In the genomic region with DNA sequence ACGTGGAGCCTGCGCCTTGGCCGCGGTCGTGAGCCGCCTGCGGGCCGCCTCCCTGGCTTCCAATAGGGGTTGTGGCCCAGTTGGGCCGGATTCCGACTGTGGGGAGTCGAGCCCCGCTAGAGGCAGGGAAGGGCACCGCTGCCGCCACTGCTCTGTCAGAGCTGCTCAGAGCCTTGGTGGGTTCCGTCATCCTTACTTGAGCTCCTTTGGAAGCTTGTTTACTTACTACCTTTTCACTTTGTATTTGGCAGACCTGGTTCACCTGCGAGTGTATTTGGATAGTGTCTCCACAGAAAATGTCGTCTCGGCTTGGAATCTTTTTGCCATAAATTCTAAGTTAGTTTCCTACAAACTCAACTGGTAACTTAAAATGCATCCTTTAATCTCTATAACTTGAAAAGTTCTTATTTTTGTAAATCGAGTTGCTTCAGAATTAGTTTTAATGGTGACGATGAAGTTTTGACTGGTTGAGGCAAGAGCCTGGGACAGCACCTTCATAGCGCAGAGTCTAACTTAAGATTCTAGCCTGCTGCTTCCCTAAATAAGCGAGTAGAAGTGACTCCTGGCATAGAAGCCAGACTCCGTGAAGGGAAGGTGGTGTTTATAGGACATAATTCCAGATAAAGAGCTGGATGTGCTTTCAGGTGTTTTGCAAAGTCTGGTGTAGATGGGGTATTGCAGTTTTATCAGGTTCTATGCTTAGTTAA, we compare ENCODE assay signal across 8 cellular contexts. TPM values are rescaled to one million over a fixed set of nuclear protein-coding genes. Genes with fewer than 3 reads are reported as not detected.
DNase-seq lines count a peak whose midpoint lies in the region; ATAC-seq and TF ChIP-seq lines count a peak whose summit lies in the region.

No MANE protein-coding gene starts in this region.

- no peaks in the 10 kb centered on the region for H3K9me3 ChIP-seq in RWPE2 (ENCODE audit: severe bottlenecking)

- 0 out of 2 replicates have a peak, but pooled peaks cover 1% of the 10 kb centered on the region for H3K36me3 ChIP-seq in RWPE2 (ENCODE audit: low read depth)

- H3K4me3 ChIP-seq in RWPE2 (ENCODE audit: severe bottlenecking), result peak overlapping the region; percentile 73

- peaks cover 16% of the 10 kb centered on the region for H3K36me3 Mint-ChIP-seq in activated CD4-positive, alpha-beta T cell treated with anti-CD3 and anti-CD28 coated beads, Interleukin-2, amount 10 ng/mL, durations not matched to agents 7 days and 5 days (ENCODE audit: low read depth)
- H3K36me3 Mint-ChIP-seq in osteocyte (ENCODE audit: unreplicated experiment), result no peaks in the 10 kb centered on the region

- peaks cover 6% of the 10 kb centered on the region for H3K4me1 ChIP-seq in RWPE2 (ENCODE audit: insufficient read depth, poor library complexity, severe bottlenecking)

- no peaks in the 10 kb centered on the region for H3K27me3 Mint-ChIP-seq in activated CD4-positive, alpha-beta T cell treated with anti-CD3 and anti-CD28 coated beads, Interleukin-2, amount 10 ng/mL, durations not matched to agents 7 days and 5 days
- no peaks in the 10 kb centered on the region for H3K27me3 Mint-ChIP-seq in osteocyte (ENCODE audit: unreplicated experiment)

- peak overlapping the region; percentile 91 for H3K27ac Mint-ChIP-seq in activated CD4-positive, alpha-beta T cell treated with anti-CD3 and anti-CD28 coated beads, Interleukin-2, amount 10 ng/mL, durations not matched to agents 7 days and 5 days
- peak overlapping the region; percentile 88 for H3K27ac Mint-ChIP-seq in osteocyte (ENCODE audit: unreplicated experiment)

- TF ChIP-seq CTCF in RWPE2 (IDR thresholded peaks at IDR 0.05; ENCODE audit: poor library complexity, severe bottlenecking) (no peak), osteocyte (IDR thresholded peaks at IDR 0.05) (no peak)

- TF ChIP-seq POLR2A in erythroblast (IDR thresholded peaks at IDR 0.05; ENCODE audit: low read length), result peak; percentile 66

- CTCF ChIA-PET in activated CD4-positive, alpha-beta T cell treated with anti-CD3 and anti-CD28 coated beads, Interleukin-2, amount 10 ng/mL, durations not matched to agents 7 days and 5 days (lab: Charles Lee), result interaction anchor here (0.8 to 1.6 kb wide), 6 partner anchors 17 to 456 kb away, joined by 3 to 7 read pairs (median 3); a partner anchor contains a TSS

- no peaks in the 10 kb centered on the region for H3K9me3 Mint-ChIP-seq in activated CD4-positive, alpha-beta T cell treated with anti-CD3 and anti-CD28 coated beads, Interleukin-2, amount 10 ng/mL, durations not matched to agents 7 days and 5 days
- H3K9me3 Mint-ChIP-seq in osteocyte (ENCODE audit: unreplicated experiment), result no peaks in the 10 kb centered on the region

- DNase-seq in activated CD4-positive, alpha-beta T cell treated with anti-CD3 and anti-CD28 coated beads, Interleukin-2, amount 10 ng/mL, durations not matched to agents 7 days and 5 days, result no peak
- DNase-seq in activated CD4-positive, alpha-beta T cell treated with anti-CD3 and anti-CD28 coated beads, Interleukin-2, amount 50 U/mL, for 4 hours, result no peak
- DNase-seq in RWPE2 (ENCODE audit: low spot score) (no peak), erythroblast (lab: John Stamatoyannopoulos, UW) (peak; percentile 43 to 66), osteocyte (ENCODE audit: extremely low spot score, unreplicated experiment) (no peak), A172 (ENCODE audit: low spot score) (no peak), dedifferentiated amniotic fluid mesenchymal stem cell (ENCODE audit: extremely low spot score) (no peak)

- no peaks in the 10 kb centered on the region for H3K27me3 ChIP-seq in RWPE2 (ENCODE audit: insufficient read depth, poor library complexity, severe bottlenecking)

- ATAC-seq in HG02884 (IDR thresholded peaks at IDR 0.05; ENCODE audit: unreplicated experiment) (peak; percentile 23), RWPE2 (ENCODE audit: low read depth) (peak; percentile 26)

- peak overlapping the region; percentile 85 for H3K4me3 Mint-ChIP-seq in activated CD4-positive, alpha-beta T cell treated with anti-CD3 and anti-CD28 coated beads, Interleukin-2, amount 10 ng/mL, durations not matched to agents 7 days and 5 days
- H3K4me3 Mint-ChIP-seq in osteocyte (ENCODE audit: unreplicated experiment), result peak overlapping the region; percentile 81

- peaks cover 25% of the 10 kb centered on the region for H3K4me1 Mint-ChIP-seq in activated CD4-positive, alpha-beta T cell treated with anti-CD3 and anti-CD28 coated beads, Interleukin-2, amount 10 ng/mL, durations not matched to agents 7 days and 5 days
- peaks cover 33% of the 10 kb centered on the region for H3K4me1 Mint-ChIP-seq in osteocyte (ENCODE audit: unreplicated experiment)

- H3K27ac ChIP-seq in RWPE2 (ENCODE audit: poor library complexity, severe bottlenecking), result peak overlapping the region; percentile 91

- POLR2A ChIA-PET in activated CD4-positive, alpha-beta T cell treated with anti-CD3 and anti-CD28 coated beads, Interleukin-2, amount 10 ng/mL, durations not matched to agents 7 days and 5 days (lab: Charles Lee), result interaction anchor here (1.1 kb wide), 1 partner anchor 126 kb away, joined by 5 read pairs; no protein-coding TSS in a partner anchor

RNA-seq across cellular contexts. Expression of a gene that starts 0.8 kb away (rescaled TPM):
- total RNA-seq in activated CD4-positive, alpha-beta T cell treated with anti-CD3 and anti-CD28 coated beads, Interleukin-2, amount 10 ng/mL, durations not matched to agents 7 days and 5 days, result 10 to 100 TPM; 15.4 to 18.1 TPM
- 136 and 143 TPM in 2 replicates for total RNA-seq in osteocyte
- total RNA-seq in A172 (2014; rRNA removed; shearing (Covaris generic)), result 132 and 135 TPM in 2 replicates

RNA-seq across cellular contexts. Expression of a gene that starts 41.7 kb away (rescaled TPM):
- 10 to 100 TPM; 24.9 to 30.3 TPM for total RNA-seq in activated CD4-positive, alpha-beta T cell treated with anti-CD3 and anti-CD28 coated beads, Interleukin-2, amount 10 ng/mL, durations not matched to agents 7 days and 5 days
- total RNA-seq in osteocyte, result 31.4 and 34.4 TPM in 2 replicates
- total RNA-seq in A172 (2014; rRNA removed; shearing (Covaris generic)), result 9.5 and 18.8 TPM in 2 replicates

RNA-seq across cellular contexts. Expression of a gene that starts 48.6 kb away (rescaled TPM):
- total RNA-seq in activated CD4-positive, alpha-beta T cell treated with anti-CD3 and anti-CD28 coated beads, Interleukin-2, amount 10 ng/mL, durations not matched to agents 7 days and 5 days, result 1 to 10 TPM; 6.2 to 6.3 TPM
- 8.0 and 9.4 TPM in 2 replicates for total RNA-seq in osteocyte
- 0.93 and 1.8 TPM in 2 replicates for total RNA-seq in A172 (2014; rRNA removed; shearing (Covaris generic))

RNA-seq across cellular contexts. Expression of a gene that starts 58.6 kb away (rescaled TPM):
- 10 to 100 TPM; 23.3 to 24.8 TPM for total RNA-seq in activated CD4-positive, alpha-beta T cell treated with anti-CD3 and anti-CD28 coated beads, Interleukin-2, amount 10 ng/mL, durations not matched to agents 7 days and 5 days
- 34.7 and 36.4 TPM in 2 replicates for total RNA-seq in osteocyte
- 45.8 and 58.0 TPM in 2 replicates for total RNA-seq in A172 (2014; rRNA removed; shearing (Covaris generic))

RNA-seq across cellular contexts. Expression of a gene that starts 59.1 kb away (rescaled TPM):
- 100 to 1,000 TPM; 467 to 520 TPM for total RNA-seq in activated CD4-positive, alpha-beta T cell treated with anti-CD3 and anti-CD28 coated beads, Interleukin-2, amount 10 ng/mL, durations not matched to agents 7 days and 5 days
- 574 and 607 TPM in 2 replicates for total RNA-seq in osteocyte
- total RNA-seq in A172 (2014; rRNA removed; shearing (Covaris generic)), result 612 and 632 TPM in 2 replicates

Comparison
In these comparisons a context has a peak if more than half of its experiments do, and no peak if none do; other contexts are left out.
1. DNase-seq: peak in erythroblast (2 of 2); none in activated CD4-positive, alpha-beta T cell treated with anti-CD3 and anti-CD28 coated beads, Interleukin-2, amount 10 ng/mL, durations not matched to agents 7 days and 5 days (single experiment), activated CD4-positive, alpha-beta T cell treated with anti-CD3 and anti-CD28 coated beads, Interleukin-2, amount 50 U/mL, for 4 hours (0 of 2), RWPE2 (single experiment), osteocyte (single experiment), A172 (single experiment) and dedifferentiated amniotic fluid mesenchymal stem cell (single experiment).